1 cellular context compared by ENCODE assay signal in genomic region chr19:1261512-1261862, GRCh38.
TF ChIP-seq lines count a peak whose summit lies in the region.

No MANE protein-coding gene starts in this region.

TF ChIP-seq in HEK293, 187 proteins besides CTCF, POLR2A, EP300 and RAD21 (continued from another document and continues in another):
- 0 out of 2 replicates have a peak, but pooled peaks have one; percentile 19 for TF ChIP-seq YY2 (tag by site-specific recombination; IDR thresholded peaks at IDR 0.05)
- TF ChIP-seq ZFP37 (tag by site-specific recombination; IDR thresholded peaks at IDR 0.05) = no peak
- no peak for TF ChIP-seq ZSCAN30 (tag by site-specific recombination; IDR thresholded peaks at IDR 0.05)
- TF ChIP-seq ZNF585B (tag by site-specific recombination; IDR thresholded peaks at IDR 0.05) = no peak
- TF ChIP-seq ZNF398 (tag by site-specific recombination; IDR thresholded peaks at IDR 0.05) = no peak
- TF ChIP-seq ZNF514 (tag by site-specific recombination; IDR thresholded peaks at IDR 0.05) = no peak
- no peak for TF ChIP-seq ZSCAN18 (tag by site-specific recombination; IDR thresholded peaks at IDR 0.05)
- peak; percentile 58; the same call in 1 of the 2 replicates for TF ChIP-seq ZEB2 (tag by site-specific recombination; IDR thresholded peaks at IDR 0.05)
- TF ChIP-seq ZNF704 (tag by site-specific recombination; IDR thresholded peaks at IDR 0.05) = no peak
- no peak for TF ChIP-seq ZNF626 (tag by site-specific recombination; IDR thresholded peaks at IDR 0.05)
- TF ChIP-seq ZNF280D (tag by site-specific recombination; IDR thresholded peaks at IDR 0.05) = no peak
- TF ChIP-seq ZBTB6 (tag by site-specific recombination; IDR thresholded peaks at IDR 0.05) = no peak
- TF ChIP-seq ZBTB8A (tag by site-specific recombination; IDR thresholded peaks at IDR 0.05) = no peak
- TF ChIP-seq AEBP2 (tag by site-specific recombination; IDR thresholded peaks at IDR 0.05; ENCODE audit: borderline replicate concordance) = no peak
- TF ChIP-seq ZNF324 (tag by site-specific recombination; IDR thresholded peaks at IDR 0.05) = no peak
- TF ChIP-seq ZNF239 (tag by site-specific recombination; IDR thresholded peaks at IDR 0.05) = no peak
- no peak for TF ChIP-seq ZNF221 (tag by site-specific recombination; IDR thresholded peaks at IDR 0.05; ENCODE audit: borderline replicate concordance)
- no peak for TF ChIP-seq KLF17 (tag by site-specific recombination; IDR thresholded peaks at IDR 0.05)
- no peak for TF ChIP-seq PRDM4 (tag by site-specific recombination; IDR thresholded peaks at IDR 0.05)
- no peak for TF ChIP-seq ZNF202 (tag by site-specific recombination; IDR thresholded peaks at IDR 0.05; ENCODE audit: borderline replicate concordance)
- no peak for TF ChIP-seq ZBTB21 (tag by site-specific recombination; IDR thresholded peaks at IDR 0.05)
- TF ChIP-seq SP2 (tag by site-specific recombination; IDR thresholded peaks at IDR 0.05) = no peak
- peak; percentile 70; the same call in 1 of the 2 replicates for TF ChIP-seq ZBTB48 (tag by site-specific recombination; IDR thresholded peaks at IDR 0.05)
- no peak for TF ChIP-seq KLF1 (tag by site-specific recombination; IDR thresholded peaks at IDR 0.05)
- TF ChIP-seq SP7 (tag by site-specific recombination; IDR thresholded peaks at IDR 0.05) = no peak
- TF ChIP-seq TSHZ1 (tag by site-specific recombination; IDR thresholded peaks at IDR 0.05; ENCODE audit: borderline replicate concordance) = no peak
- TF ChIP-seq SCRT1 (tag by site-specific recombination; IDR thresholded peaks at IDR 0.05; ENCODE audit: borderline replicate concordance) = no peak
- TF ChIP-seq ZSCAN16 (tag by site-specific recombination; IDR thresholded peaks at IDR 0.05) = no peak
- TF ChIP-seq ZNF2 (tag by site-specific recombination; IDR thresholded peaks at IDR 0.05) = 0 out of 2 replicates have a peak, but pooled peaks have one; percentile 3
- no peak; the same call in 1 of the 2 replicates for TF ChIP-seq PBX3 (CRISPR knock-in tag; IDR thresholded peaks at IDR 0.05)
- TF ChIP-seq ZBTB26 (tag by site-specific recombination; optimal IDR thresholded peaks at IDR 0.05) = no peak
- TF ChIP-seq ZNF670 (tag by site-specific recombination; IDR thresholded peaks at IDR 0.05; ENCODE audit: low read depth) = no peak
- no peak for TF ChIP-seq ZBTB49 (tag by site-specific recombination; IDR thresholded peaks at IDR 0.05; ENCODE audit: low read depth)
